In the genomic region with DNA sequence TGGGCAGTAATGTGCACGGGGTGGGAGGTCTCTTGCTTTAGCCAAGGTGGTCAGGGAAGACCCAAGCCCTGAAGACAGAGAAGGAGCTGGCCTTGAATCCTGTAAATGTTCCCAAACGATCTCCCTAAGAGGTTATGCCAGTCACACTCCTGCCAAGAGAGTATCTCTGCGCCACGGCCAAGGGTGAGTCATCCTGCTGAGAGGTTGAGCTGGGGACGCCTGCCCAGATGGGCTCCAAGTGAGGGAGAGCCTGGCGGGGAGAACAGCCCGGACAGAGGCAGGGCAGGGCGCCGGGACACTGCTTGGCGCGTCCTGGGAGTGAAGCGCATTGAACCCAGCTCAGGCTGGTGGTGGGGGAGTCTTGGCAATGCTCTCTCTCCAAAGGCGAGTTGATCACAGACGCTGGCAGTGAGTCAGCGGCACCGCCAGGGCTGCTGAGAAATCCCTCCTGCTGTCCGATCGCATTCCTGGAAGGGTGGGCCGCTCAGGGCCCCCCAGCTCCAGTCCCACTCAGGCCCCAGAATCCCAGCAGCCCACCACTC, we compare ENCODE assay signal across 9 cellular contexts. TPM values are rescaled to one million over a fixed set of nuclear protein-coding genes. Genes with fewer than 3 reads are reported as not detected.
DNase-seq lines count a peak whose midpoint lies in the region; ATAC-seq and TF ChIP-seq lines count a peak whose summit lies in the region.
"Had no signal": no experiment of that assay in that cellular context is flagged by ENCODE, and none has a peak within 500 bp of the region (broad histone marks: within the 10 kb centered on the region; RNA-seq: fewer than 3 reads in every experiment).

No MANE protein-coding gene starts in this region.

- no peaks in the 10 kb centered on the region for H3K9me2 ChIP-seq in PC-9 (ENCODE audit: insufficient read depth)

- TF ChIP-seq CTCF in PC-9 (conservative IDR thresholded peaks at IDR 0.05) (no peak), esophagus squamous epithelium (IDR thresholded peaks at IDR 0.05) (peak in 1 of 6 experiments; percentile 13), mucosa of descending colon (IDR thresholded peaks at IDR 0.05) (no peak)

- peak overlapping the region; percentile 79 for H3K4me2 ChIP-seq in PC-9

- peak overlapping the region; percentile 40 for H3K27ac ChIP-seq in PC-9
- peak overlapping the region; percentile 56 to 86 (median 82) for H3K27ac ChIP-seq in esophagus squamous epithelium
- H3K27ac ChIP-seq: parathyroid adenoma had no signal

- H3K4me1 ChIP-seq in PC-9 (replicated peaks; ENCODE audit: insufficient read depth), result peaks cover 29% of the 10 kb centered on the region
- H3K4me1 ChIP-seq in esophagus squamous epithelium, result peaks cover 10 to 91% (median 17%) of the 10 kb centered on the region in 3 donors
- no peaks in the 10 kb centered on the region for H3K4me1 ChIP-seq in mucosa of descending colon (ENCODE audit: low read depth)
- H3K4me1 ChIP-seq: parathyroid adenoma had no signal

- no TSS peak for BruUV-seq in PC-9 (replicated peaks; lab: Mats Ljungman, UMichigan)

- TF ChIP-seq POLR2A in esophagus squamous epithelium (IDR thresholded peaks at IDR 0.05), result no peak

- intact Hi-C loops in PC-9 (cut with micrococcal nuclease; ENCODE audit: unreplicated experiment) (no loop called here), esophagus squamous epithelium (cut with DNase I) (no loop called here), mucosa of descending colon (cut with DNase I, micrococcal nuclease) (no loop called here)

- in situ Hi-C loops in G401 (cut with HindIII; ENCODE audit: low sequenced_read_pairs), result no loop called here

- WGBS in esophagus squamous epithelium, 2 donors, result 2% methylated on average over 4 to 13 of the region's 19 CpGs

- no peaks in the 10 kb centered on the region for H3K79me2 ChIP-seq in PC-9 (ENCODE audit: low read depth)
- H3K79me2 ChIP-seq: parathyroid adenoma had no signal

- no peaks in the 10 kb centered on the region for H3K27me3 ChIP-seq in PC-9 (ENCODE audit: insufficient read depth, low read depth)
- no peaks in the 10 kb centered on the region for H3K27me3 ChIP-seq in esophagus squamous epithelium

- H3K4me3 ChIP-seq in PC-9, result peak overlapping the region; percentile 32; the same call in 1 of the 2 replicates
- H3K4me3 ChIP-seq in esophagus squamous epithelium, result peak overlapping the region in 1 of 4 donors; percentile 44
- H3K4me3 ChIP-seq in mucosa of descending colon, result no peak overlapping the region

- DNase-seq in G401 (ENCODE audit: low spot score), result peak; percentile 71
- DNase-seq in PC-9, result peak; percentile 83
- no peak for DNase-seq in esophagus squamous epithelium (lab: John Stamatoyannopoulos, UW)
- DNase-seq in mucosa of descending colon, result peak; percentile 64 to 78 (median 69)

- no peaks in the 10 kb centered on the region for H3K9me3 ChIP-seq in PC-9 (ENCODE audit: insufficient read depth, low read depth)
- no peaks in the 10 kb centered on the region for H3K9me3 ChIP-seq in esophagus squamous epithelium
- H3K9me3 ChIP-seq in mucosa of descending colon, result no peaks in the 10 kb centered on the region

- peak overlapping the region; percentile 72 for H2AFZ ChIP-seq in PC-9
- H2AFZ ChIP-seq: parathyroid adenoma had no signal

- no peaks in the 10 kb centered on the region for H4K20me1 ChIP-seq in PC-9 (ENCODE audit: insufficient read depth)

- CTCF ChIA-PET in PC-9 (lab: Charles Lee), result interaction anchor here (0.6 to 0.9 kb wide), 3 partner anchors 12 to 608 kb away, joined by 3 to 9 read pairs (median 4); no protein-coding TSS in a partner anchor

- H3K36me3 ChIP-seq in PC-9 (ENCODE audit: low read depth), result no peaks in the 10 kb centered on the region
- no peaks in the 10 kb centered on the region for H3K36me3 ChIP-seq in esophagus squamous epithelium
- no peaks in the 10 kb centered on the region for H3K36me3 ChIP-seq in mucosa of descending colon (ENCODE audit: low read depth)

- POLR2A ChIA-PET in PC-9 (lab: Charles Lee; ENCODE audit: unreplicated experiment), result interaction anchor here (0.5 to 1.0 kb wide), 5 partner anchors 14 to 1456 kb away, joined by 3 to 18 read pairs (median 8); no protein-coding TSS in a partner anchor

- peaks cover 43% of the 10 kb centered on the region for H3F3A ChIP-seq in PC-9 (ENCODE audit: insufficient read depth, low read depth)

- ATAC-seq in mucosa of descending colon (peak; percentile 92), HG03571 (IDR thresholded peaks at IDR 0.05; ENCODE audit: unreplicated experiment) (no peak), GM21786 (IDR thresholded peaks at IDR 0.05; ENCODE audit: unreplicated experiment) (no peak), HG03097 (IDR thresholded peaks at IDR 0.05; ENCODE audit: low FRiP score, unreplicated experiment) (no peak), GM18858 (IDR thresholded peaks at IDR 0.05; ENCODE audit: unreplicated experiment) (no peak)

RNA-seq across cellular contexts. Expression of gene SULT2B1, which starts 16.4 kb away (rescaled TPM):
- total RNA-seq in G401 (2014; rRNA removed; shearing (Covaris generic)), result 0.37 TPM in 1 of 2 replicates, not detected in the other
- total RNA-seq in PC-9 (2021) (4.4 and 6.2 TPM in 2 replicates), esophagus squamous epithelium (100 to 1,000 TPM in 2 of 4 donors, 10 to 100 TPM in 2; 84.8 to 253 (median 150) TPM), mucosa of descending colon (1 to 10 TPM in 2 of 3 donors, under 1 TPM in 1; 0.51 to 3.1 (median 1.1) TPM)

RNA-seq across cellular contexts. Expression of gene SPACA4, which starts 38.1 kb away (rescaled TPM):
- total RNA-seq in G401 (2014; rRNA removed; shearing (Covaris generic)), result 0.55 TPM in 1 of 2 replicates, not detected in the other
- not detected in 2 replicates for total RNA-seq in PC-9 (2021)
- total RNA-seq in esophagus squamous epithelium, result 1 to 10 TPM in 3 of 4 donors, not detected in 1; 1.3 to 1.7 (median 1.4) TPM
- not detected for total RNA-seq in mucosa of descending colon

RNA-seq across cellular contexts. Expression of gene FAM83E, which starts 46.5 kb away (rescaled TPM):
- 0.34 TPM in 1 of 2 replicates, not detected in the other for total RNA-seq in G401 (2014; rRNA removed; shearing (Covaris generic))
- total RNA-seq in PC-9 (2021), result 12.3 and 17.4 TPM in 2 replicates
- total RNA-seq in esophagus squamous epithelium, result 10 to 100 TPM in 1 of 4 donors, 1 to 10 TPM in 3; 3.1 to 12.3 (median 8.6) TPM
- 100 to 1,000 TPM in 2 of 3 donors, 10 to 100 TPM in 1; 97.8 to 180 (median 175) TPM for total RNA-seq in mucosa of descending colon

RNA-seq across cellular contexts. Expression of gene RPL18, which starts 50.6 kb away (rescaled TPM):
- total RNA-seq in G401 (2014; rRNA removed; shearing (Covaris generic)), result 3,072 and 3,826 TPM in 2 replicates
- total RNA-seq in PC-9 (2021) (1,618 and 1,710 TPM in 2 replicates), esophagus squamous epithelium (1,000 to 10,000 TPM; 1,870 to 2,808 (median 2,491) TPM), mucosa of descending colon (1,000 to 10,000 TPM in 2 of 3 donors, 100 to 1,000 TPM in 1; 999 to 1,336 (median 1,270) TPM)

RNA-seq across cellular contexts. Expression of gene SPHK2, which starts 50.9 kb away (rescaled TPM):
- 16.5 and 45.7 TPM in 2 replicates for total RNA-seq in G401 (2014; rRNA removed; shearing (Covaris generic))
- 18.4 and 20.0 TPM in 2 replicates for total RNA-seq in PC-9 (2021)
- total RNA-seq in esophagus squamous epithelium, result 10 to 100 TPM in 2 of 4 donors, 1 to 10 TPM in 2; 7.0 to 10.9 (median 9.7) TPM
- total RNA-seq in mucosa of descending colon, result 10 to 100 TPM; 37.9 to 54.8 (median 50.2) TPM

Comparison
In these comparisons a context has a peak if more than half of its experiments do, and no peak if none do; other contexts are left out.
1. RNA of gene SULT2B1, which starts 16.4 kb away (total RNA-seq): 84.8 to 253 TPM in esophagus squamous epithelium; 4.4 to 6.2 TPM in PC-9, 0.51 to 3.1 TPM in mucosa of descending colon and 0.37 TPM in G401; every median in the first group is over 10 times any median in the second.